22 cellular contexts compared by ENCODE assay signal in genomic region chr14:99670361-99671229, GRCh38. TPM values are rescaled to one million over a fixed set of nuclear protein-coding genes. Genes with fewer than 3 reads are reported as not detected.
A peak's percentile ranks its signal among the peaks of the same experiment; 100 is the strongest.
DNase-seq lines count a peak whose midpoint lies in the region; ATAC-seq, FAIRE-seq and TF ChIP-seq lines count a peak whose summit lies in the region.
"Had no signal": no experiment of that assay in that cellular context is flagged by ENCODE, and none has a peak within 500 bp of the region (broad histone marks: within the 10 kb centered on the region; RNA-seq: fewer than 3 reads in every experiment).

No MANE protein-coding gene starts in this region.

- H3K79me2 ChIP-seq in K562 (ENCODE audit: control insufficient read depth, insufficient read depth, low read length): no peaks in the 10 kb centered on the region

- H3K27ac Mint-ChIP-seq in activated naive CD8-positive, alpha-beta T cell: peak overlapping the region; percentile 1
- no peak overlapping the region for H3K27ac Mint-ChIP-seq in activated naive CD8-positive, alpha-beta T cell treated with anti-CD3 and anti-CD28 coated beads for 36 hours

- CTCF ChIA-PET in K562 (lab: Yijun Ruan, JAX; ENCODE audit: low intra/inter-chr PET ratio): no interaction called here

- H2AFZ ChIP-seq in K562 (ENCODE audit: low read depth, low read length): no peak overlapping the region

- H3K4me1 Mint-ChIP-seq in activated naive CD8-positive, alpha-beta T cell (ENCODE audit: low read depth): peaks cover 1% of the 10 kb centered on the region
- no peaks in the 10 kb centered on the region for H3K4me1 Mint-ChIP-seq in activated naive CD8-positive, alpha-beta T cell treated with anti-CD3 and anti-CD28 coated beads for 36 hours

- no peak for TF ChIP-seq RAD21 in K562 (CRISPR knock-in tag; conservative IDR thresholded peaks at IDR 0.05 in 1 of 2, IDR thresholded peaks at IDR 0.05 in 1 of 2)

- TF ChIP-seq POLR2A in K562 (conservative IDR thresholded peaks at IDR 0.05) (no peak), heart left ventricle (IDR thresholded peaks at IDR 0.05) (no peak)

- no peak overlapping the region for H3K4me2 ChIP-seq in K562 (ENCODE audit: insufficient read depth, low read length)

- H3K4me3 ChIP-seq in K562: no peak overlapping the region
- H3K4me3 ChIP-seq in heart left ventricle: no peak overlapping the region
- H3K4me3 ChIP-seq: GM12878, uterus had no signal

- no peak overlapping the region for H3K4me3 Mint-ChIP-seq in activated naive CD8-positive, alpha-beta T cell
- H3K4me3 Mint-ChIP-seq in activated naive CD8-positive, alpha-beta T cell treated with anti-CD3 and anti-CD28 coated beads for 36 hours: no peak overlapping the region
- H3K4me3 Mint-ChIP-seq: effector memory CD8-positive, alpha-beta T cell had no signal

- no peaks in the 10 kb centered on the region for H3K9me3 ChIP-seq in K562 (replicated peaks; ENCODE audit: control insufficient read depth, insufficient read depth, low read depth, low read length)
- H3K9me3 ChIP-seq in heart left ventricle: no peaks in the 10 kb centered on the region
- H3K9me3 ChIP-seq: neutrophil, uterus had no signal

- intact Hi-C loops in K562 (cut with micrococcal nuclease): no loop called here
- intact Hi-C loops in sciatic nerve (cut with DNase I): no loop called here
- intact Hi-C loops in heart left ventricle (cut with DNase I): no loop called here

- H4K20me1 ChIP-seq in K562 (replicated peaks; ENCODE audit: control insufficient read depth, insufficient read depth, low read length): no peaks in the 10 kb centered on the region

- WGBS in K562 (ENCODE audit: insufficient coverage, low coverage, missing lambda C conversion rate): 14% methylated on average over 12 of the region's 14 CpGs
- 85 to 90% (median 86%) methylated on average over 14 of the region's 14 CpGs for WGBS in heart left ventricle, 4 donors

- no peaks in the 10 kb centered on the region for H3K36me3 Mint-ChIP-seq in activated naive CD8-positive, alpha-beta T cell
- no peaks in the 10 kb centered on the region for H3K36me3 Mint-ChIP-seq in activated naive CD8-positive, alpha-beta T cell treated with anti-CD3 and anti-CD28 coated beads for 36 hours

- no peak for TF ChIP-seq EP300 in K562 (IDR thresholded peaks at IDR 0.05; ENCODE audit: low read length)

- no peaks in the 10 kb centered on the region for H3K9me3 Mint-ChIP-seq in activated naive CD8-positive, alpha-beta T cell (ENCODE audit: low read depth)
- no peaks in the 10 kb centered on the region for H3K9me3 Mint-ChIP-seq in activated naive CD8-positive, alpha-beta T cell treated with anti-CD3 and anti-CD28 coated beads for 36 hours
- H3K9me3 Mint-ChIP-seq: effector memory CD8-positive, alpha-beta T cell; H9 had no signal

- peaks cover 6 to 8% of the 10 kb centered on the region in 2 experiments; a peak in 4 of 5 replicates for H3K4me1 ChIP-seq in K562 (replicated peaks in 1 of 2; ENCODE audit: control insufficient read depth in 2 of 2, insufficient read depth in 2 of 2, low read length in 2 of 2)
- H3K4me1 ChIP-seq in heart left ventricle: peaks cover 0 to 10% (median 0%) of the 10 kb centered on the region in 12 donors
- H3K4me1 ChIP-seq: uterus had no signal

- no peak overlapping the region for H3K27ac ChIP-seq in K562 (ENCODE audit: extremely low read depth, low read depth, low read length)
- H3K27ac ChIP-seq in heart left ventricle: no peak overlapping the region
- H3K27ac ChIP-seq: neutrophil, uterus had no signal

- ATAC-seq in K562 (no peak), sciatic nerve (peak; percentile 27), heart left ventricle (no peak), HG02642 (IDR thresholded peaks at IDR 0.05; ENCODE audit: poor library complexity, unreplicated experiment) (no peak)
- ATAC-seq: effector memory CD8-positive, alpha-beta T cell; GM12878 had no signal

- no peak for FAIRE-seq in K562 (lab: Jason Lieb, UNC)
- FAIRE-seq: GM12878 had no signal

- POLR2A ChIA-PET in K562 (lab: Yijun Ruan, JAX): no interaction called here

- no peak overlapping the region for H3K9ac ChIP-seq in K562 (ENCODE audit: insufficient read depth in 1 of 2, low read depth in 2 of 2, low read length in 2 of 2)

- peaks cover 2% of the 10 kb centered on the region for H3K27me3 Mint-ChIP-seq in activated naive CD8-positive, alpha-beta T cell
- peaks cover 19% of the 10 kb centered on the region for H3K27me3 Mint-ChIP-seq in activated naive CD8-positive, alpha-beta T cell treated with anti-CD3 and anti-CD28 coated beads for 36 hours

- no TSS peak for BruUV-seq in K562 (replicated peaks; lab: Mats Ljungman, UMichigan)

- H3K27me3 ChIP-seq in K562 (ENCODE audit: control insufficient read depth in 2 of 2, insufficient read depth in 2 of 2, low read length in 2 of 2) (peaks cover 4 to 42% of the 10 kb centered on the region in 2 experiments; a peak in 4 of 5 replicates), heart left ventricle (peaks cover 0 to 4% (median 0%) of the 10 kb centered on the region in 9 donors)
- H3K27me3 ChIP-seq: uterus had no signal

- H3K9me1 ChIP-seq in K562 (ENCODE audit: control insufficient read depth, insufficient read depth, low read length): no peaks in the 10 kb centered on the region

- H3K36me3 ChIP-seq in K562 (ENCODE audit: control insufficient read depth, insufficient read depth, low read length) (no peaks in the 10 kb centered on the region), heart left ventricle (peaks cover 0 to 15% (median 0%) of the 10 kb centered on the region in 9 donors)
- H3K36me3 ChIP-seq: neutrophil, uterus had no signal

- in situ Hi-C loops in K562 (cut with MboI): no loop called here

- no peak for TF ChIP-seq CTCF in K562 (IDR thresholded peaks at IDR 0.05 in 2 of 3, conservative IDR thresholded peaks at IDR 0.05 in 1 of 3; ENCODE audit: insufficient read depth in 2 of 3, low read depth in 1 of 3, low read length in 3 of 3)
- TF ChIP-seq CTCF in heart left ventricle (IDR thresholded peaks at IDR 0.05): no peak

- DNase-seq in activated naive CD8-positive, alpha-beta T cell treated with anti-CD3 and anti-CD28 coated beads for 36 hours: no peak
- no peak for DNase-seq in K562 (ENCODE audit: extremely low read depth in 1 of 4, low spot score in 3 of 4)
- DNase-seq in fibroblast of the conjunctiva (ENCODE audit: low read depth): peak; percentile 17
- DNase-seq in sciatic nerve (ENCODE audit: low spot score): no peak
- DNase-seq in stimulated activated CD4-positive, alpha-beta T cell treated with anti-CD3 and anti-CD28 coated beads, Interleukin-4, amount 100 ng/mL, for 1 hour: no peak
- no peak for DNase-seq in heart left ventricle
- DNase-seq: 8988T; cerebellar nuclear complex; effector memory CD8-positive, alpha-beta T cell; GF-D8; H9; KG1; NCI-H1092; NCI-H2107; NCI-H524; RPMI8226; stimulated activated CD4-positive, alpha-beta T cell treated with anti-CD3 and anti-CD28 coated beads, Interleukin-12 subunit alpha, Interleukin-12 subunit beta, amount 100 ng/mL, for 4 hours; uterus had no signal

RNA-seq across cellular contexts. Expression of gene CYP46A1, which starts 13.5 kb away (rescaled TPM):
- total RNA-seq in activated naive CD8-positive, alpha-beta T cell treated with anti-CD3 and anti-CD28 coated beads for 36 hours: under 1 TPM; 0.16 to 0.18 TPM
- total RNA-seq in K562 (2011; cell fraction: chromatin; rRNA removed; ENCODE audit: low replicate concordance): not detected in 2 replicates
- not detected in 2 replicates for total RNA-seq in K562 (2011; cell fraction: nucleolus; rRNA removed)
- total RNA-seq in K562 (2011; cell fraction: nucleoplasm; rRNA removed): not detected in 2 replicates
- total RNA-seq in K562 (2014; rRNA removed): not detected in 2 replicates
- total RNA-seq in K562 (2014; rRNA removed; fragmentation: Illumina TruSeq; extraction: Trizol): not detected in 2 replicates
- not detected in 2 replicates for total RNA-seq in K562 (2015; rRNA removed; fragmentation: Illumina TruSeq; extraction: Trizol)
- total RNA-seq in K562 (2021): not detected in 2 replicates
- not detected in 2 replicates for polyA plus RNA-seq in K562 (2011; rRNA removed)
- polyA plus RNA-seq in K562 (2011; cell fraction: cytosol; rRNA removed): not detected in 2 replicates
- polyA plus RNA-seq in K562 (2011; cell fraction: nucleus; rRNA removed): 0.04 and 0.06 TPM in 2 replicates
- not detected in 2 replicates for polyA plus RNA-seq in K562 (2012)
- not detected in 2 replicates for polyA plus RNA-seq in K562 (2014; fragmentation: Illumina TruSeq; extraction: Trizol)
- polyA plus RNA-seq in K562 (2014; fragmentation: Nextera tagmentation; extraction: Ambion mirVana): not detected
- 0.05 TPM in 1 of 2 replicates, not detected in the other for polyA plus RNA-seq in K562 (2014; rRNA removed)
- polyA minus RNA-seq in K562 (2011; rRNA and poly(A)+ RNA removed): not detected in 2 replicates
- polyA minus RNA-seq in K562 (2011; cell fraction: cytosol; rRNA and poly(A)+ RNA removed): not detected in 2 replicates
- not detected in 2 replicates for polyA minus RNA-seq in K562 (2011; cell fraction: nucleus; rRNA and poly(A)+ RNA removed)
- 2.5 TPM for total RNA-seq in sciatic nerve
- total RNA-seq in heart left ventricle: 1 to 10 TPM; 2.3 to 8.0 (median 3.5) TPM
- 1 to 10 TPM; 1.5 to 2.6 TPM for polyA plus RNA-seq in heart left ventricle
- total RNA-seq: GM12878 had no signal

RNA-seq across cellular contexts. Expression of gene HHIPL1, which starts 25.7 kb away (rescaled TPM):
- under 1 TPM in 1 of 2 experiments, not detected in 1; 0.02 TPM for total RNA-seq in activated naive CD8-positive, alpha-beta T cell treated with anti-CD3 and anti-CD28 coated beads for 36 hours
- 0.12 TPM in 1 of 2 replicates, not detected in the other for total RNA-seq in K562 (2011; cell fraction: chromatin; rRNA removed; ENCODE audit: low replicate concordance)
- not detected in 2 replicates for total RNA-seq in K562 (2011; cell fraction: nucleolus; rRNA removed)
- not detected in 2 replicates for total RNA-seq in K562 (2011; cell fraction: nucleoplasm; rRNA removed)
- total RNA-seq in K562 (2014; rRNA removed) (not detected in 2 replicates), K562 (2014; rRNA removed; fragmentation: Illumina TruSeq; extraction: Trizol) (not detected in 2 replicates), K562 (2015; rRNA removed; fragmentation: Illumina TruSeq; extraction: Trizol) (not detected in 2 replicates), K562 (2021) (not detected in 2 replicates), sciatic nerve (4.2 TPM), heart left ventricle (1 to 10 TPM in 8 of 9 donors, under 1 TPM in 1; 0.75 to 3.1 (median 1.5) TPM)
- polyA plus RNA-seq in K562 (2011; rRNA removed) (not detected in 2 replicates), K562 (2014; fragmentation: Illumina TruSeq; extraction: Trizol) (not detected in 2 replicates), K562 (2014; fragmentation: Nextera tagmentation; extraction: Ambion mirVana) (not detected), K562 (2014; rRNA removed) (not detected in 2 replicates), heart left ventricle (under 1 TPM; 0.34 to 0.86 TPM)
- polyA plus RNA-seq in K562 (2011; cell fraction: cytosol; rRNA removed): 0.03 TPM in 1 of 2 replicates, not detected in the other
- 0.01 TPM in 1 of 2 replicates, not detected in the other for polyA plus RNA-seq in K562 (2011; cell fraction: nucleus; rRNA removed)
- polyA plus RNA-seq in K562 (2012): not detected in 2 replicates
- not detected in 2 replicates for polyA minus RNA-seq in K562 (2011; rRNA and poly(A)+ RNA removed)
- not detected in 2 replicates for polyA minus RNA-seq in K562 (2011; cell fraction: cytosol; rRNA and poly(A)+ RNA removed)
- not detected in 2 replicates for polyA minus RNA-seq in K562 (2011; cell fraction: nucleus; rRNA and poly(A)+ RNA removed)
- total RNA-seq: GM12878 had no signal
